11 cellular contexts compared by ENCODE assay signal in the genomic region with DNA sequence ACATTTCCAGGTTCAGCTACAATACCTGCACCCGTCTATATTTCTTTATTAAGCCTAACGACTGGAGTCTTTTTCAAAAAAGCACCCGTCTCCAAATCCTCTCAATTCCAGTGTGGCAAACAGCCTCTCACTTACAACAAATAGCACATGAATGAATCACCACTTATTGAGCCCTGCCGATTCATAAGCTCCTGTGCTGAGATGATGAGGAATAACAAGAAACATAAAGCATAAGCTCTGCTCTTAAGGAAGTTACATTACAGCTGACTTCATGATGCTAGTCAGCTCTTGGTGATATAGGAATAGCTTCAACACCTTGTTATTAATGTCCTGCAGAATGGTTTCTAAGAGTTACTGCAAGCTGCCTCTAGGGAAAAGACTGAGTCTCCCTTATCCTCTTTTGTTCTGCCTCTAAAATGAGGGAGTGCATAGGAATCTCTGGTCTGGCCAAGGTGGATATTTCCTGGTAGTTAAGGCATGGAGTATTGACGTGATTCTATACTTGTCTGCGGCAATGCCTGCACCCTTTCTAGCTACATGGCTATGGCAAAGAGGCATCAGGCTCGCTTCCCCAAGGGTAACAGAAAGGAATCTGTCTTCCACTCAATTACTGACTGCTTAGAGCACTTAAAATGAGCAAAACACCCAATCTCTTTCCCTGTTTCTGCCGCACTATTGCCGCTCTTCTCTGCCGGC.
DNase-seq lines count a peak whose midpoint lies in the region; ATAC-seq and TF ChIP-seq lines count a peak whose summit lies in the region.
"Had no signal": no experiment of that assay in that cellular context is flagged by ENCODE, and none has a peak within 500 bp of the region (broad histone marks: within the 10 kb centered on the region; RNA-seq: fewer than 3 reads in every experiment).

No MANE protein-coding gene starts in this region.

- no peaks in the 10 kb centered on the region for H3K9me3 ChIP-seq in mesodermal cell (ENCODE audit: control insufficient read depth, low read length)

- no peak for ATAC-seq in GM18511 (IDR thresholded peaks at IDR 0.05; ENCODE audit: unreplicated experiment)

- peaks cover 3% of the 10 kb centered on the region for H3K36me3 ChIP-seq in brain microvascular endothelial cell (replicated peaks)
- no peaks in the 10 kb centered on the region for H3K36me3 ChIP-seq in mesodermal cell (ENCODE audit: control insufficient read depth, insufficient read depth, low read length)

- WGBS in mesodermal cell (ENCODE audit: insufficient coverage in 2 of 2), 2 experiments: 64 to 86% methylated on average over 7 to 9 of the region's 10 CpGs

- peak; percentile 87 for DNase-seq in AG10803 (ENCODE audit: low read depth)
- DNase-seq in HPDE6-E6E7 (ENCODE audit: extremely low spot score): peak; percentile 49
- DNase-seq in brain microvascular endothelial cell: peak; percentile 84
- no peak for DNase-seq in NOMO-1 (lab: John Stamatoyannopoulos, UW; ENCODE audit: unreplicated experiment in 2 of 2)
- DNase-seq in NCI-H2029 treated with DMSO at 0.1 percent for 48 hours (lab: John Stamatoyannopoulos, UW): no peak
- DNase-seq in iPS-NIHi11 (ENCODE audit: low spot score): no peak
- DNase-seq: activated T-cell treated with anti-CD3 and anti-CD28 coated beads, Interleukin-2, amount 50 U/mL, for 72 hours; naive B cell; NCI-H345 had no signal

- no peak for TF ChIP-seq CTCF in AG10803 (conservative IDR thresholded peaks at IDR 0.05; ENCODE audit: low read length)
- no peak for TF ChIP-seq CTCF in brain microvascular endothelial cell (IDR thresholded peaks at IDR 0.05; ENCODE audit: low read depth, low read length, missing control alignments)

- H3K4me3 ChIP-seq in AG10803 (ENCODE audit: low read length) (no peak overlapping the region), brain microvascular endothelial cell (ENCODE audit: low read depth, low read length) (no peak overlapping the region), mesodermal cell (ENCODE audit: extremely low read depth, insufficient read depth, low read length, poor library complexity, severe bottlenecking) (no peak overlapping the region)

- H3K27ac ChIP-seq in brain microvascular endothelial cell (no peak overlapping the region), mesodermal cell (ENCODE audit: low read depth, low read length, severe bottlenecking) (peak overlapping the region; percentile 68)

- peaks cover 13% of the 10 kb centered on the region for H3K4me1 ChIP-seq in mesodermal cell (ENCODE audit: control insufficient read depth, insufficient read depth, low read length, poor library complexity, severe bottlenecking)

- in situ Hi-C loops in brain microvascular endothelial cell (cut with HindIII; ENCODE audit: low pct_ligation_motif_present, low sequenced_read_pairs): no loop called here

- H3K27me3 ChIP-seq in brain microvascular endothelial cell (replicated peaks): no peaks in the 10 kb centered on the region

Comparison
In these comparisons a context has a peak if more than half of its experiments do, and no peak if none do; other contexts are left out.
1. DNase-seq: peak in AG10803 (single experiment), HPDE6-E6E7 (single experiment) and brain microvascular endothelial cell (single experiment); none in NOMO-1 (0 of 2), NCI-H2029 treated with DMSO at 0.1 percent for 48 hours (single experiment) and iPS-NIHi11 (single experiment).